Comparison of ENCODE assay signal across 9 cellular contexts in genomic region chr14:69260246-69260978, GRCh38. TPM values are rescaled to one million over a fixed set of nuclear protein-coding genes. Genes with fewer than 3 reads are reported as not detected.
DNase-seq lines count a peak whose midpoint lies in the region; ATAC-seq and TF ChIP-seq lines count a peak whose summit lies in the region.
"Had no signal": no experiment of that assay in that cellular context is flagged by ENCODE, and none has a peak within 500 bp of the region (broad histone marks: within the 10 kb centered on the region; RNA-seq: fewer than 3 reads in every experiment).

No MANE protein-coding gene starts in this region.

- no peak for TF ChIP-seq RAD21 in SK-N-SH (IDR thresholded peaks at IDR 0.05; ENCODE audit: low read length)

- WGBS in SK-N-SH (ENCODE audit: low lambda C conversion rate), result 1% methylated on average over 21 of the region's 80 CpGs

- DNase-seq in NCI-H1694 treated with DMSO at 0.1 percent for 48 hours (lab: John Stamatoyannopoulos, UW), result peak; percentile 40
- DNase-seq in NCI-H1694 (lab: John Stamatoyannopoulos, UW), result no peak
- DNase-seq in SK-N-SH, result peak; percentile 78
- DNase-seq in fibroblast of peridontal ligament (ENCODE audit: extremely low read depth), result peak; percentile 23
- DNase-seq in omental fat pad (ENCODE audit: low spot score), result no peak
- no peak for DNase-seq in UCSD-AML1 (lab: John Stamatoyannopoulos, UW; ENCODE audit: unreplicated experiment)
- DNase-seq in effector CD4-positive, alpha-beta T cell, result no peak

- H3K9me3 ChIP-seq in SK-N-SH, result no peaks in the 10 kb centered on the region

- POLR2A ChIA-PET in SK-N-SH (lab: Yijun Ruan, JAX), result interaction anchor here (0.6 kb wide), 1 partner anchor 133 kb away, joined by 4 read pairs; no protein-coding TSS in a partner anchor

- peak overlapping the region; percentile 96 for H3K4me2 ChIP-seq in SK-N-SH

- peak overlapping the region; percentile 30; the same call in 1 of the 2 replicates for H3K9ac ChIP-seq in SK-N-SH

- H3K4me1 ChIP-seq in SK-N-SH (ENCODE audit: control insufficient read depth in 1 of 2, insufficient read depth in 2 of 2, low read depth in 1 of 2, low read length in 1 of 2), result peaks cover 13 to 33% of the 10 kb centered on the region in 2 experiments; a peak in 2 of 4 replicates

- peak overlapping the region; percentile 87 for H2AFZ ChIP-seq in SK-N-SH (ENCODE audit: low read depth)

- H3K36me3 ChIP-seq in SK-N-SH (replicated peaks in 1 of 2; ENCODE audit: control insufficient read depth in 1 of 2, insufficient read depth in 2 of 2, low read length in 1 of 2), result no peaks in the 10 kb centered on the region

- H3K4me3 ChIP-seq in SK-N-SH (ENCODE audit: low read depth in 2 of 2, low read length in 1 of 2), result peak overlapping the region; percentile 68 to 71

- ATAC-seq in omental fat pad (ENCODE audit: low FRiP score) (peak; percentile 8), GM21529 (IDR thresholded peaks at IDR 0.05; ENCODE audit: unreplicated experiment) (no peak)

- H3K9me2 ChIP-seq in SK-N-SH, result no peaks in the 10 kb centered on the region

- H4K20me1 ChIP-seq in SK-N-SH (ENCODE audit: insufficient read depth), result 0 out of 2 replicates have a peak, but pooled peaks cover 4% of the 10 kb centered on the region

- H3F3A ChIP-seq in SK-N-SH (replicated peaks; ENCODE audit: insufficient read depth), result peaks cover 12% of the 10 kb centered on the region

- H3K79me2 ChIP-seq in SK-N-SH (ENCODE audit: insufficient read depth), result no peaks in the 10 kb centered on the region

- H3K27me3 ChIP-seq in SK-N-SH (ENCODE audit: insufficient read depth), result no peaks in the 10 kb centered on the region

- CTCF ChIA-PET in SK-N-SH (lab: Yijun Ruan, JAX), result interaction anchor here (0.5 to 5.2 kb wide), 30 partner anchors 10 to 389 kb away, joined by 3 to 44 read pairs (median 5); no protein-coding TSS in a partner anchor

- TF ChIP-seq CTCF in SK-N-SH (IDR thresholded peaks at IDR 0.05) (no peak), omental fat pad (IDR thresholded peaks at IDR 0.05) (no peak)

- H3K27ac ChIP-seq in SK-N-SH (ENCODE audit: low read depth in 2 of 2, low read length in 1 of 2), result no peak overlapping the region

- TF ChIP-seq EP300 in SK-N-SH (IDR thresholded peaks at IDR 0.05; ENCODE audit: borderline replicate concordance in 1 of 2, low read depth in 1 of 2, low read length in 1 of 2), result no peak

TF ChIP-seq in SK-N-SH, 30 proteins besides CTCF, POLR2A, EP300 and RAD21:
- 0 out of 2 replicates have a peak, but pooled peaks have one; percentile 48 for TF ChIP-seq MXI1 (IDR thresholded peaks at IDR 0.05; ENCODE audit: low read depth, low read length)
- TF ChIP-seq YY1 (IDR thresholded peaks at IDR 0.05; ENCODE audit: low read depth), result no peak
TF ChIP-seq in SK-N-SH: peak in this region for 1.

RNA-seq across cellular contexts. Expression of gene GALNT16, which starts 0.5 kb away (rescaled TPM):
- 12.7 and 17.0 TPM in 2 replicates for polyA plus RNA-seq in SK-N-SH (2012; rRNA removed)
- 8.9 and 12.4 TPM in 2 replicates for polyA plus RNA-seq in SK-N-SH (2012; cell fraction: cytosol; rRNA removed)
- 22.8 and 32.1 TPM in 2 replicates for polyA plus RNA-seq in SK-N-SH (2012; cell fraction: nucleus; rRNA removed)
- total RNA-seq in omental fat pad, result 10 to 100 TPM in 1 of 4 donors, 1 to 10 TPM in 3; 6.5 to 18.3 (median 8.1) TPM
- total RNA-seq: T-helper 2 cell treated with Interferon-gamma antibody and Interleukin-4, amounts not matched to agents 100 ng/mL and 5 ng/mL, for 36 hours had no signal

Comparison
In these comparisons a context has a peak if more than half of its experiments do, and no peak if none do; other contexts are left out.
1. DNase-seq: peak in NCI-H1694 treated with DMSO at 0.1 percent for 48 hours (single experiment), SK-N-SH (single experiment) and fibroblast of peridontal ligament (single experiment); none in NCI-H1694 (single experiment), omental fat pad (single experiment), UCSD-AML1 (single experiment) and effector CD4-positive, alpha-beta T cell (single experiment).